2 cellular contexts compared by ENCODE assay signal in the genomic region with DNA sequence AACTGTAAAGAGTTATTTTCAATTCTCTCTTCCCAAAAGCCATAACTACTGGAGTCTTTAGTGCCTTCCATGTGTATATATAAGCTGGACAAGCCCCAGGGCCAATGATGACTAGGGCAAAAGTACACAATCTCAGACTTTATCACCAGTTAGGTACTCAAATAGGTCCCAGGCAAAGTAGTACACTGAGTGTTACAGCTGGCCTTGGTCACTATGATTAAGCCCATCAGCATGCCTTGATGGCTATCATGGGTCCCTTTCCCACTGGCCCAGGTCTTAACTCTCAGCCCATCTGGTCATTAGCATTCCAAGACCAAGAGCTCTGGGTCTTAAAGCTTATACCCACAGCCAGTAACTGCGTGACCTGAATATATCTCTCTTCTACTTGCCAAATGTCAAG.
TF ChIP-seq lines count a peak whose summit lies in the region.

No MANE protein-coding gene starts in this region.

TF ChIP-seq in IMR-90, 13 proteins besides CTCF, POLR2A, EP300 and RAD21:
- TF ChIP-seq RCOR1 (IDR thresholded peaks at IDR 0.05; ENCODE audit: insufficient replicate concordance, low read length) (peak; percentile 25), SMC3 (IDR thresholded peaks at IDR 0.05; ENCODE audit: low read depth, low read length) (0 out of 2 replicates have a peak, but pooled peaks have one; percentile 13), USF2 (IDR thresholded peaks at IDR 0.05; ENCODE audit: low read depth, low read length) (no peak), ELK1 (IDR thresholded peaks at IDR 0.05; ENCODE audit: borderline replicate concordance, low read depth, low read length) (no peak), MXI1 (IDR thresholded peaks at IDR 0.05; ENCODE audit: borderline replicate concordance, low read depth, low read length) (no peak), FOS (IDR thresholded peaks at IDR 0.05; ENCODE audit: low read depth, low read length) (0 out of 2 replicates have a peak, but pooled peaks have one; percentile 14), RFX5 (IDR thresholded peaks at IDR 0.05; ENCODE audit: low read depth, low read length) (no peak), NFE2L2 (IDR thresholded peaks at IDR 0.05; ENCODE audit: low read depth, low read length) (0 out of 2 replicates have a peak, but pooled peaks have one; percentile 5), CHD1 (IDR thresholded peaks at IDR 0.05; ENCODE audit: low read depth, low read length) (no peak), BHLHE40 (IDR thresholded peaks at IDR 0.05; ENCODE audit: low read depth, low read length) (no peak), MAFK (IDR thresholded peaks at IDR 0.05; ENCODE audit: low read depth, low read length) (0 out of 2 replicates have a peak, but pooled peaks have one; percentile 13), CEBPB (IDR thresholded peaks at IDR 0.05; ENCODE audit: low read depth, low read length) (no peak), MAZ (IDR thresholded peaks at IDR 0.05; ENCODE audit: borderline replicate concordance, low read depth, low read length) (no peak)

TF ChIP-seq in WTC11, 78 proteins besides CTCF, POLR2A, EP300 and RAD21:
- TF ChIP-seq SMAD3 (CRISPR knock-in tag; IDR thresholded peaks at IDR 0.05; ENCODE audit: borderline replicate concordance) (no peak), RORB (CRISPR knock-in tag; IDR thresholded peaks at IDR 0.05) (no peak), TEAD4 (CRISPR knock-in tag; IDR thresholded peaks at IDR 0.05) (no peak), ZNF512 (CRISPR knock-in tag; IDR thresholded peaks at IDR 0.05; ENCODE audit: borderline replicate concordance) (no peak), ZBTB21 (CRISPR knock-in tag; IDR thresholded peaks at IDR 0.05; ENCODE audit: borderline replicate concordance) (no peak), NR2C2 (CRISPR knock-in tag; IDR thresholded peaks at IDR 0.05) (no peak), GABPB1 (CRISPR knock-in tag; IDR thresholded peaks at IDR 0.05) (no peak)
